ENCODE assay signal across 1 cellular context in genomic region chr11:64023731-64024710, GRCh38.
A peak's percentile ranks its signal among the peaks of the same experiment; 100 is the strongest.
TF ChIP-seq lines count a peak whose summit lies in the region.

No MANE protein-coding gene starts in this region.

TF ChIP-seq in HepG2, 621 proteins besides CTCF, POLR2A, EP300 and RAD21:
- TF ChIP-seq NFKBIZ (CRISPR knock-in tag; IDR thresholded peaks at IDR 0.05) (no peak), MAFF (IDR thresholded peaks at IDR 0.05; ENCODE audit: low read depth, low read length) (peak; percentile 21; the same call in 1 of the 2 replicates), MAFK (conservative IDR thresholded peaks at IDR 0.05 in 1 of 2, IDR thresholded peaks at IDR 0.05 in 1 of 2; ENCODE audit: low read length in 2 of 2) (peak in 1 of 2 experiments; percentile 9; a peak in 1 of 4 replicates), NONO (IDR thresholded peaks at IDR 0.05) (no peak), NONO (CRISPR knock-in tag; conservative IDR thresholded peaks at IDR 0.05) (no peak)
